8 cellular contexts compared by ENCODE assay signal in the genomic region with DNA sequence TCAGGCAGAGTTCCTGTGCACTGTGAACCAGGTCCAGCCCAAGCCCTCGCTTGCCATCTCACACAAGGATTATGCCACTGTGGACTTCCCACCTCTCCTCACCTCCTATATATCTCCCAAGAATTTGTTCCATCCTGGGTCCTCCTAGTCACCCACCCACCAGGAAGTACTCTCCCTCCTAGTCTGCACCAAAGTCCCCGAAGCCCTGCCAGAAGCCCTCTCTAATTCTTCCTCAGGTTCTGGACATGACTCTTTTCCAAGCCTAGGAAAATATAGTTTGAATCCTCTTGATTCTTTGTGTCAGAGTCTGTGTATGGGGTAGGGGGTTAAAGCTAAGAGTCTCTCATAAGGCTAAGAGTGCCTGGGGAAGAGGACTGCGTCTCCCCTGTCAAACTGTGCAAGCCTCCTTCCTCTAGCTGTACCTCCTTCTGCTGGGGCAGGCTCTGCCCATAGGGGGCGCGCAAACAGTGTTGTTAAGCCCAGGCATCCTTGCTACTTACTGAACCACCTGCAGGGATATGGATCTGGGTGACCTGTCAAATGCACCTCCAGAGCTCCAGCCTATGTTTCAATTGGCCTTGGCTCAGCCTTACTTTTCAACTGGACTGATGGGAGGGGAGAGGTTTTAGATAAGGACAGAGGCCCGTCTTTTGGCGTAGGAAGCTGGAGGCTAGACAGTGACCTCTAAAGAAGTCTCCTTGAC. TPM values are rescaled to one million over a fixed set of nuclear protein-coding genes. Genes with fewer than 3 reads are reported as not detected.
DNase-seq lines count a peak whose midpoint lies in the region; ATAC-seq and TF ChIP-seq lines count a peak whose summit lies in the region.

No MANE protein-coding gene starts in this region.

- H3K9me3 ChIP-seq in NT2/D1 (ENCODE audit: insufficient read depth, low read length) = no peaks in the 10 kb centered on the region
- no peaks in the 10 kb centered on the region for H3K9me3 ChIP-seq in neural progenitor cell (ENCODE audit: low read depth)

- H3K4me3 Mint-ChIP-seq in Calu3 (ENCODE audit: low read depth, unreplicated experiment) (no peak overlapping the region), neural progenitor cell (peak overlapping the region; percentile 35)

- H3K36me3 Mint-ChIP-seq in Calu3 (ENCODE audit: insufficient read depth, unreplicated experiment) (no peaks in the 10 kb centered on the region), neural progenitor cell (no peaks in the 10 kb centered on the region)

- BruUV-seq in Calu3 (replicated peaks; lab: Mats Ljungman, UMichigan) = no TSS peak

- DNase-seq in Calu3 (peak; percentile 96), HT-29 (ENCODE audit: low spot score) (peak; percentile 92), NT2/D1 (ENCODE audit: low read depth, low spot score) (peak; percentile 73), neural progenitor cell (ENCODE audit: low spot score) (peak; percentile 91), substantia nigra (lab: John Stamatoyannopoulos, UW) (peak in 29 of 49 donors; percentile 1 to 54 (median 17))
- DNase-seq in activated CD8-positive, alpha-beta memory T cell treated with anti-CD3 and anti-CD28 coated beads, Interleukin-2, amount 50 U/mL, for 4 hours = peak; percentile 84

- no peak overlapping the region for H3K27ac Mint-ChIP-seq in Calu3 (ENCODE audit: unreplicated experiment)
- H3K27ac Mint-ChIP-seq in neural progenitor cell = no peak overlapping the region

- no peaks in the 10 kb centered on the region for H3K79me2 ChIP-seq in neural progenitor cell (ENCODE audit: low read depth)

- H3K27me3 ChIP-seq in NT2/D1 (ENCODE audit: insufficient read depth, insufficient read length) = peaks cover 9% of the 10 kb centered on the region
- H3K27me3 ChIP-seq in neural progenitor cell = peaks cover 42% of the 10 kb centered on the region

- H3K4me1 Mint-ChIP-seq in Calu3 (ENCODE audit: low read depth, unreplicated experiment) (no peaks in the 10 kb centered on the region), neural progenitor cell (peaks cover 10% of the 10 kb centered on the region)

- H4K20me1 ChIP-seq in neural progenitor cell (ENCODE audit: low read depth) = no peaks in the 10 kb centered on the region

- intact Hi-C loops in Calu3 (cut with micrococcal nuclease; ENCODE audit: unreplicated experiment) = loop anchor here (1.0 to 5.0 kb wide), 2 partner anchors 43 to 70 kb away; a partner anchor contains a TSS

- H3K27ac ChIP-seq in neural progenitor cell (no peak overlapping the region), substantia nigra (ENCODE audit: low read depth, low read length, poor library complexity, severe bottlenecking) (no peak overlapping the region)

- H3K9me3 Mint-ChIP-seq in Calu3 (ENCODE audit: low read depth, unreplicated experiment) = no peaks in the 10 kb centered on the region
- H3K9me3 Mint-ChIP-seq in neural progenitor cell = no peaks in the 10 kb centered on the region

- H3K4me2 ChIP-seq in neural progenitor cell = no peak overlapping the region

- H3K36me3 ChIP-seq in NT2/D1 (ENCODE audit: insufficient read depth, insufficient read length, low read length) = no peaks in the 10 kb centered on the region
- no peaks in the 10 kb centered on the region for H3K36me3 ChIP-seq in neural progenitor cell

- ATAC-seq in esophagus mucosa (peak; percentile 89), GM19328 (IDR thresholded peaks at IDR 0.05; ENCODE audit: unreplicated experiment) (no peak)

- H3K27me3 Mint-ChIP-seq in Calu3 (ENCODE audit: unreplicated experiment) = peaks cover 87% of the 10 kb centered on the region
- peaks cover 25% of the 10 kb centered on the region for H3K27me3 Mint-ChIP-seq in neural progenitor cell (ENCODE audit: insufficient read depth, low read depth)

- H3K4me1 ChIP-seq in NT2/D1 (ENCODE audit: insufficient read depth, insufficient read length) (peaks cover 14% of the 10 kb centered on the region), neural progenitor cell (no peaks in the 10 kb centered on the region)

- H3K9ac ChIP-seq in NT2/D1 (ENCODE audit: insufficient read length, low read depth) = no peak overlapping the region
- H3K9ac ChIP-seq in neural progenitor cell = no peak overlapping the region

- no peak overlapping the region for H3K4me3 ChIP-seq in NT2/D1 (ENCODE audit: insufficient read length, low read depth)
- H3K4me3 ChIP-seq in neural progenitor cell = no peak overlapping the region

- H2AFZ ChIP-seq in neural progenitor cell (replicated peaks) = no peak overlapping the region

- peaks cover 4% of the 10 kb centered on the region for H3F3A ChIP-seq in neural progenitor cell (ENCODE audit: low read depth)

- CTCF ChIA-PET in Calu3 (lab: Charles Lee) = interaction anchor here (0.6 to 3.8 kb wide), 15 partner anchors 10 to 142 kb away, joined by 3 to 41 read pairs (median 4); a partner anchor contains a TSS

- peak; percentile 95 for TF ChIP-seq CTCF in Calu3 (IDR thresholded peaks at IDR 0.05; ENCODE audit: unreplicated experiment)
- peak; percentile 96 for TF ChIP-seq CTCF in neural progenitor cell (IDR thresholded peaks at IDR 0.05)

RNA-seq across cellular contexts. Expression of a gene that starts 16.6 kb away (rescaled TPM):
- total RNA-seq in Calu3 (2022) (2.4 and 2.5 TPM in 2 replicates), esophagus mucosa (0.52 TPM), neural progenitor cell (ENCODE audit: low replicate concordance) (0.53 TPM in 1 of 2 replicates, not detected in the other)
- total RNA-seq in HT-29 (2014; rRNA removed; shearing (Covaris generic)) = 0.51 and 1.1 TPM in 2 replicates

RNA-seq across cellular contexts. Expression of a gene that starts 42.7 kb away (rescaled TPM):
- total RNA-seq in Calu3 (2022) = not detected in 2 replicates
- total RNA-seq in HT-29 (2014; rRNA removed; shearing (Covaris generic)) = not detected in 2 replicates
- 4.0 TPM for total RNA-seq in esophagus mucosa
- total RNA-seq in neural progenitor cell (ENCODE audit: low replicate concordance) = 0.04 and 0.87 TPM in 2 replicates

Comparison
In these comparisons a context has a peak if more than half of its experiments do, and no peak if none do; other contexts are left out.
1. DNase-seq: peak in every context shown above with its lines; median percentile 96 in Calu3; 92 in HT-29; 91 in neural progenitor cell; 84 in activated CD8-positive, alpha-beta memory T cell treated with anti-CD3 and anti-CD28 coated beads, Interleukin-2, amount 50 U/mL, for 4 hours; 73 in NT2/D1; 17 in substantia nigra.